Comparison of ENCODE assay signal across 10 cellular contexts in genomic region chr14:35340616-35341453, GRCh38. TPM values are rescaled to one million over a fixed set of nuclear protein-coding genes. Genes with fewer than 3 reads are reported as not detected.
DNase-seq lines count a peak whose midpoint lies in the region; ATAC-seq and TF ChIP-seq lines count a peak whose summit lies in the region.
"Had no signal": no experiment of that assay in that cellular context is flagged by ENCODE, and none has a peak within 500 bp of the region (broad histone marks: within the 10 kb centered on the region; RNA-seq: fewer than 3 reads in every experiment).

No MANE protein-coding gene starts in this region.

- POLR2A ChIA-PET in naive thymus-derived CD8-positive, alpha-beta T cell (lab: Charles Lee), result interaction anchor here (0.7 to 3.1 kb wide), 9 partner anchors 8 to 63 kb away, joined by 3 to 57 read pairs (median 11); partner anchors contain the start of genes NFKBIA and PSMA6

- H3K4me3 ChIP-seq in tibial nerve, result peak overlapping the region in 2 of 4 donors; percentile 18 to 40
- no peak overlapping the region for H3K4me3 ChIP-seq in neural progenitor cell

- peak overlapping the region; percentile 75 for H3K4me3 Mint-ChIP-seq in dendritic cell treated with granulocyte-macrophage colony-stimulating factor and Interleukin-4, amounts not matched to agents 40 ng/mL and 50 ng/mL, for 4 days
- H3K4me3 Mint-ChIP-seq in naive thymus-derived CD8-positive, alpha-beta T cell, result peak overlapping the region in 5 of 10 donors; percentile 48 to 71 (median 66)
- H3K4me3 Mint-ChIP-seq in neural progenitor cell, result no peak overlapping the region
- H3K4me3 Mint-ChIP-seq: activated T-cell treated with anti-CD3 and anti-CD28 coated beads, Interleukin-2, amount 50 U/mL, for 4 hours; T-helper 2 cell treated with Interferon-gamma antibody and Interleukin-4, amounts not matched to agents 5 μg/mL and 100 μg/mL, for 36 hours had no signal

- H3K27me3 ChIP-seq in tibial nerve (no peaks in the 10 kb centered on the region), neural progenitor cell (no peaks in the 10 kb centered on the region)

- peaks cover 83% of the 10 kb centered on the region for H3K4me1 Mint-ChIP-seq in dendritic cell treated with granulocyte-macrophage colony-stimulating factor and Interleukin-4, amounts not matched to agents 40 ng/mL and 50 ng/mL, for 4 days (ENCODE audit: low read depth)
- peaks cover 18 to 51% (median 40%) of the 10 kb centered on the region in 4 donors for H3K4me1 Mint-ChIP-seq in naive thymus-derived CD8-positive, alpha-beta T cell
- peaks cover 18% of the 10 kb centered on the region for H3K4me1 Mint-ChIP-seq in neural progenitor cell

- TF ChIP-seq CTCF in tibial nerve (IDR thresholded peaks at IDR 0.05) (no peak), neural progenitor cell (IDR thresholded peaks at IDR 0.05) (no peak)

- H2AFZ ChIP-seq in neural progenitor cell (replicated peaks), result no peak overlapping the region

- H3K4me1 ChIP-seq in tibial nerve (peaks cover 13 to 82% (median 66%) of the 10 kb centered on the region in 4 donors), neural progenitor cell (peaks cover 20% of the 10 kb centered on the region)

- H3K4me2 ChIP-seq in neural progenitor cell, result no peak overlapping the region

- no peaks in the 10 kb centered on the region for H3K9me3 Mint-ChIP-seq in dendritic cell treated with granulocyte-macrophage colony-stimulating factor and Interleukin-4, amounts not matched to agents 40 ng/mL and 50 ng/mL, for 4 days
- no peaks in the 10 kb centered on the region for H3K9me3 Mint-ChIP-seq in naive thymus-derived CD8-positive, alpha-beta T cell
- H3K9me3 Mint-ChIP-seq in neural progenitor cell, result no peaks in the 10 kb centered on the region
- H3K9me3 Mint-ChIP-seq: activated T-cell treated with anti-CD3 and anti-CD28 coated beads, Interleukin-2, amount 50 U/mL, for 4 hours; T-helper 2 cell treated with Interferon-gamma antibody and Interleukin-4, amounts not matched to agents 5 μg/mL and 100 μg/mL, for 36 hours had no signal

- TF ChIP-seq EP300 in tibial nerve (IDR thresholded peaks at IDR 0.05), result no peak

- peaks cover 19% of the 10 kb centered on the region for H3F3A ChIP-seq in neural progenitor cell (ENCODE audit: low read depth)

- no peaks in the 10 kb centered on the region for H4K20me1 ChIP-seq in neural progenitor cell (ENCODE audit: low read depth)

- WGBS in tibial nerve, 2 donors, result 80 to 81% methylated on average over 14 of the region's 14 CpGs

- no peaks in the 10 kb centered on the region for H3K27me3 Mint-ChIP-seq in dendritic cell treated with granulocyte-macrophage colony-stimulating factor and Interleukin-4, amounts not matched to agents 40 ng/mL and 50 ng/mL, for 4 days
- no peaks in the 10 kb centered on the region for H3K27me3 Mint-ChIP-seq in naive thymus-derived CD8-positive, alpha-beta T cell
- H3K27me3 Mint-ChIP-seq in neural progenitor cell (ENCODE audit: insufficient read depth, low read depth), result peaks cover 7% of the 10 kb centered on the region

- ATAC-seq in naive thymus-derived CD8-positive, alpha-beta T cell, result no peak

- intact Hi-C loops in dendritic cell treated with granulocyte-macrophage colony-stimulating factor and Interleukin-4, amounts not matched to agents 40 ng/mL and 50 ng/mL, for 4 days (cut with micrococcal nuclease), result loop anchor here (1.0 to 10.0 kb wide), 2 partner anchors 11 to 46 kb away; partner anchors contain the start of gene PSMA6

- TF ChIP-seq POLR2A in tibial nerve (IDR thresholded peaks at IDR 0.05), result no peak

- H3K36me3 ChIP-seq in tibial nerve (no peaks in the 10 kb centered on the region), neural progenitor cell (no peaks in the 10 kb centered on the region)

- H3K27ac ChIP-seq in tibial nerve (peak overlapping the region; percentile 91 to 98 (median 94)), neural progenitor cell (no peak overlapping the region)

- H3K9me3 ChIP-seq in tibial nerve (no peaks in the 10 kb centered on the region), neural progenitor cell (ENCODE audit: low read depth) (no peaks in the 10 kb centered on the region)

- H3K27ac Mint-ChIP-seq in dendritic cell treated with granulocyte-macrophage colony-stimulating factor and Interleukin-4, amounts not matched to agents 40 ng/mL and 50 ng/mL, for 4 days, result peak overlapping the region; percentile 97
- H3K27ac Mint-ChIP-seq in naive thymus-derived CD8-positive, alpha-beta T cell, result peak overlapping the region in 8 of 10 donors; percentile 13 to 91 (median 60)
- no peak overlapping the region for H3K27ac Mint-ChIP-seq in neural progenitor cell
- H3K27ac Mint-ChIP-seq: T-helper 2 cell treated with Interferon-gamma antibody and Interleukin-4, amounts not matched to agents 5 μg/mL and 100 μg/mL, for 36 hours had no signal

- peak; percentile 51 for DNase-seq in activated effector memory CD4-positive, alpha-beta T cell treated with anti-CD3 and anti-CD28 coated beads, Interleukin-2, amount 50 U/mL, for 16 hours
- no peak for DNase-seq in activated effector memory CD4-positive, alpha-beta T cell treated with Interleukin-2 at 50 U/mL for 16 hours
- DNase-seq in naive thymus-derived CD8-positive, alpha-beta T cell, result no peak
- DNase-seq in tibial nerve (ENCODE audit: low spot score in 2 of 2) (no peak), NCI-H146 (lab: John Stamatoyannopoulos, UW) (no peak), neural progenitor cell (ENCODE audit: low spot score) (no peak), COR-L47 (lab: John Stamatoyannopoulos, UW) (no peak)
- DNase-seq: activated T-cell treated with anti-CD3 and anti-CD28 coated beads, Interleukin-2, amount 50 U/mL, for 4 hours had no signal

- H3K79me2 ChIP-seq in neural progenitor cell (ENCODE audit: low read depth), result no peaks in the 10 kb centered on the region

- no peak overlapping the region for H3K9ac ChIP-seq in neural progenitor cell

- no peaks in the 10 kb centered on the region for H3K36me3 Mint-ChIP-seq in dendritic cell treated with granulocyte-macrophage colony-stimulating factor and Interleukin-4, amounts not matched to agents 40 ng/mL and 50 ng/mL, for 4 days (ENCODE audit: low read depth)
- H3K36me3 Mint-ChIP-seq in naive thymus-derived CD8-positive, alpha-beta T cell, result no peaks in the 10 kb centered on the region
- no peaks in the 10 kb centered on the region for H3K36me3 Mint-ChIP-seq in neural progenitor cell

RNA-seq across cellular contexts. Expression of gene PSMA6, which starts 48.7 kb away (rescaled TPM):
- total RNA-seq in naive thymus-derived CD8-positive, alpha-beta T cell, result 100 to 1,000 TPM; 104 to 126 TPM
- 100 to 1,000 TPM; 256 to 378 (median 273) TPM for polyA plus RNA-seq in naive thymus-derived CD8-positive, alpha-beta T cell
- total RNA-seq in tibial nerve (100 to 1,000 TPM in 1 of 4 donors, 10 to 100 TPM in 3; 65.3 to 129 (median 87.7) TPM), neural progenitor cell (ENCODE audit: low replicate concordance) (241 and 344 TPM in 2 replicates)
